ENCODE assay signal across 8 cellular contexts in genomic region chr3:171306631-171307030, GRCh38.
DNase-seq lines count a peak whose midpoint lies in the region; ATAC-seq and TF ChIP-seq lines count a peak whose summit lies in the region.
"Had no signal": no experiment of that assay in that cellular context is flagged by ENCODE, and none has a peak within 500 bp of the region (broad histone marks: within the 10 kb centered on the region; RNA-seq: fewer than 3 reads in every experiment).

No MANE protein-coding gene starts in this region.

- intact Hi-C loops in lower lobe of right lung (cut with DNase I) = no loop called here

- H3K4me1 ChIP-seq in lower lobe of right lung (no peaks in the 10 kb centered on the region), tibial nerve (peaks cover 0 to 4% (median 0%) of the 10 kb centered on the region in 4 donors)

- H3K9me3 ChIP-seq in lower lobe of right lung (peaks cover 3% of the 10 kb centered on the region), tibial nerve (peaks cover 0 to 9% (median 0%) of the 10 kb centered on the region in 4 donors)

- DNase-seq in M059J (ENCODE audit: low read depth) (peak; percentile 99), dermis blood vessel endothelial cell (peak; percentile 92), lower lobe of right lung (no peak), tibial nerve (ENCODE audit: low spot score in 2 of 2) (peak; percentile 43 to 53), NCI-H2029 treated with DMSO at 0.1 percent for 48 hours (lab: John Stamatoyannopoulos, UW) (no peak)
- no peak for DNase-seq in stimulated activated CD4-positive, alpha-beta T cell treated with anti-CD3 and anti-CD28 coated beads, Interleukin-2, amount 100 ng/mL, for 24 hours
- DNase-seq: NCI-H526 had no signal

- H3K27ac ChIP-seq in lower lobe of right lung = peak overlapping the region; percentile 37
- H3K27ac ChIP-seq in tibial nerve = peak overlapping the region in 2 of 4 donors; percentile 61 to 64

- TF ChIP-seq CTCF in lower lobe of right lung (IDR thresholded peaks at IDR 0.05) (no peak), tibial nerve (IDR thresholded peaks at IDR 0.05) (no peak)

- H3K36me3 ChIP-seq in lower lobe of right lung = no peaks in the 10 kb centered on the region
- H3K36me3 ChIP-seq in tibial nerve = no peaks in the 10 kb centered on the region

- no peak for TF ChIP-seq POLR2A in tibial nerve (IDR thresholded peaks at IDR 0.05)

- ATAC-seq in lower lobe of right lung = peak in 1 of 2 donors; percentile 37
- ATAC-seq in GM19351 (IDR thresholded peaks at IDR 0.05; ENCODE audit: unreplicated experiment) = no peak

- H3K4me3 ChIP-seq in lower lobe of right lung (no peak overlapping the region), tibial nerve (no peak overlapping the region)

- TF ChIP-seq EP300 in tibial nerve (IDR thresholded peaks at IDR 0.05) = peak in 1 of 2 donors; percentile 14

- 17 to 25% methylated on average over 6 of the region's 6 CpGs for WGBS in tibial nerve, 2 donors

- H3K27me3 ChIP-seq in lower lobe of right lung (ENCODE audit: low read depth) (no peaks in the 10 kb centered on the region), tibial nerve (no peaks in the 10 kb centered on the region)

Comparison
In these comparisons a context has a peak if more than half of its experiments do, and no peak if none do; other contexts are left out.
1. DNase-seq: peak in M059J (single experiment), dermis blood vessel endothelial cell (single experiment) and tibial nerve (2 of 2); none in lower lobe of right lung (single experiment), stimulated activated CD4-positive, alpha-beta T cell treated with anti-CD3 and anti-CD28 coated beads, Interleukin-2, amount 100 ng/mL, for 24 hours (0 of 2) and NCI-H2029 treated with DMSO at 0.1 percent for 48 hours (single experiment).